ENCODE assay signal across 34 cellular contexts in the genomic region with DNA sequence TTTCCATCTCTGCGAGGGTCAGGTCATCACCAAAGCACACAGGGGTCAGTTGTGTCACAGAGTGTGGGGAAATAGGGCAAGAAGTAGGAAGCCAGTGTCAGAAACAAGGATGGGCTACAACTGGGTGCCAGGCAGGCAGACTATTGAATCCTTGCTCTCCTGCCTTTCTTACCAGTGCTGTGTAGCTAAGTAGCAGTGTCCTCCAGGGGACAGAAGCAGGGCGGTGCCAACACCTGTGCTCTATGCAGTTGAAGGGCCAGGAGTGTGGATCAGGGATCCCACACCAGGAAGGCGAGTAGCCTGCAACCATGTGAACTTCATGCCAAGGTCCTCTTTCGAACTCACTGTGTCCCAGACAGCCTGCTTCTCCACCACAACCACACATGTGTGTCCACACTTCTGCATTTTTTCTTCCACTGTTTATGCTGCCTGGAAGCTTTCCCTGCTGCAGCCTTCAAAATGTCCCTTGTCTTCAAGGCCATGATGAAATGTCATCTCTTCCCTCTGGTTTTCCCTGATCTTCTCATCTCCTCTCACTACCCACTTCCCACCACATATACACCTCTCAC. TPM values are rescaled to one million over a fixed set of nuclear protein-coding genes. Genes with fewer than 3 reads are reported as not detected.
"Had no signal": no experiment of that assay in that cellular context is flagged by ENCODE, and none has a peak within 500 bp of the region (broad histone marks: within the 10 kb centered on the region; RNA-seq: fewer than 3 reads in every experiment).

No MANE protein-coding gene starts in this region.

- H3K79me2 ChIP-seq: hepatocyte had no signal

- FAIRE-seq: endothelial cell of umbilical vein, small intestine had no signal

- ATAC-seq: activated CD4-positive, alpha-beta T cell treated with anti-CD3 and anti-CD28 coated beads for 36 hours; effector memory CD8-positive, alpha-beta T cell; gastroesophageal sphincter; stimulated activated naive B cell treated with anti-CD40 and anti-IgM and Interleukin-4, amounts not matched to agents 10 μg/mL and 1 μg/mL and 100 μg/mL, for 72 hours had no signal

- H3K4me2 ChIP-seq: hepatocyte had no signal

- H3K36me3 ChIP-seq: adrenal gland, ascending aorta, gastroesophageal sphincter, left ventricle myocardium inferior, ovary, prostate gland, sigmoid colon, suprapubic skin, tibial artery had no signal

- H3K9me3 ChIP-seq: adrenal gland, ascending aorta, gastroesophageal sphincter, left ventricle myocardium inferior, ovary, prostate gland, sigmoid colon, suprapubic skin, tibial artery had no signal

- H3K4me3 ChIP-seq: adrenal gland, ascending aorta, gastroesophageal sphincter, hepatocyte, left ventricle myocardium inferior, ovary, prostate gland, sigmoid colon, suprapubic skin, tibial artery had no signal

- H2AFZ ChIP-seq: hepatocyte had no signal

- H3K4me1 ChIP-seq: ascending aorta, gastroesophageal sphincter, left ventricle myocardium inferior, prostate gland, suprapubic skin, tibial artery had no signal

- H3K27ac ChIP-seq: adrenal gland, ascending aorta, gastroesophageal sphincter, hepatocyte, left ventricle myocardium inferior, ovary, prostate gland, sigmoid colon, suprapubic skin, tibial artery had no signal

- H3K27me3 ChIP-seq: adrenal gland, ascending aorta, ovary, sigmoid colon, suprapubic skin had no signal

- DNase-seq: activated CD4-positive, alpha-beta T cell treated with anti-CD3 and anti-CD28 coated beads for 36 hours; activated CD4-positive, alpha-beta T cell treated with anti-CD3 and anti-CD28 coated beads, Interleukin-2, amount 50 U/mL, for 4 hours; activated CD4-positive, CD25-positive, alpha-beta regulatory T cell; activated CD8-positive, alpha-beta memory T cell treated with anti-CD3 and anti-CD28 coated beads for 24 hours; activated effector memory CD4-positive, alpha-beta T cell treated with Interleukin-2 at 50 U/mL for 16 hours; activated naive CD4-positive, alpha-beta T cell treated with anti-CD3 and anti-CD28 coated beads for 36 hours; activated naive CD8-positive, alpha-beta T cell treated with anti-CD3 and anti-CD28 coated beads for 36 hours; adrenal gland; caudate nucleus; cortex of kidney; effector memory CD8-positive, alpha-beta T cell; islet precursor cell; left ventricle myocardium inferior; nephron progenitor cell; ovary; retina; sigmoid colon; stimulated activated CD4-positive, alpha-beta T cell treated with anti-CD3 and anti-CD28 coated beads, Interleukin-1b, Interleukin-23, amount 100 ng/mL, for 48 hours; stimulated activated naive B cell treated with anti-CD40 and anti-IgM and Interleukin-4, amounts not matched to agents 10 μg/mL and 1 μg/mL and 100 μg/mL, for 72 hours; T-helper 1 cell; tibial artery had no signal

RNA-seq across cellular contexts. Expression of a gene that starts 25.4 kb away (rescaled TPM):
- total RNA-seq: activated CD4-positive, alpha-beta T cell treated with anti-CD3 and anti-CD28 coated beads for 36 hours; activated naive CD4-positive, alpha-beta T cell treated with anti-CD3 and anti-CD28 coated beads for 36 hours; activated naive CD8-positive, alpha-beta T cell treated with anti-CD3 and anti-CD28 coated beads for 36 hours; ascending aorta; chondrocyte; endothelial cell of umbilical vein; fibroblast of lung; fibroblast of villous mesenchyme; gastroesophageal sphincter; left ventricle myocardium inferior; lung microvascular endothelial cell; sigmoid colon; suprapubic skin; urinary bladder had no signal
- polyA plus RNA-seq: endothelial cell of umbilical vein, esophagus, fibroblast of lung had no signal
